ENCODE assay signal across 8 cellular contexts in the genomic region with DNA sequence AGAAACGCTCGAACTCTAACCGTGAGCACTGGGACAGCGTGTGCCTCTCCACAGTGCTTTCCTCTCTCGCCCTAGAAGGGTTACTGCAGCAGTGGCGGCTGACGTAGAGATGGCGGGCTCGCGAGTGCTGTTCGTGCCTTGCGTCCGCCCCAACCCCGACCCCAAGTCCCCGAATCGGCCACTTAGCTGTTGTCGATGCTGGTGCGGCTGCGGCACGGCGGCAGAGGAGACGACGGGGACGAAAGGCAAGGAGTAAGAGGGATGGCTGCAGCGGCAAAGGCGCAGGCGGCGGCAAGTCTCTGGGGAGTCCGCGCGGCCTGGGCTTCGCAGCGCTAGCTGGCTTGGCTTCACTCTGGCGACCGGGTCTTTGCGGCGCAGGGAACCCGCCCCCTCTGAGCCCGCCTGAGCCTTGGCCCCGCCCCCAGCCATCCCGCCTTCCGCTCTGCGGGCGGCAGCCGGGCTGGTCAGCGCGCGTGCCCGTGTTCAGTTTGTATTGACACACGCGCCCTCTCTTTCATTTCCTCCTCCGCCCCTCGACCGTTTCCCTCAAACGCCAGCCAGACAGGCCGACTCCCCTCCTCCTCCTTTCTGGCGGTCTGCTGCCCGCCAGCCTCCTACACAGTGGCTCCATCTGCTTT.
A peak's percentile ranks its signal among the peaks of the same experiment; 100 is the strongest.
DNase-seq lines count a peak whose midpoint lies in the region; ATAC-seq, FAIRE-seq and TF ChIP-seq lines count a peak whose summit lies in the region.

Gene SPIN4, minus strand, starts transcription at position 354 of the 638 bp plus-strand sequence. CDS start 513 bp downstream, outside the sequence.

- peaks cover 30% of the 10 kb centered on the region for H3K79me2 ChIP-seq in OCI-LY1 (ENCODE audit: insufficient read depth, low read length)

- H3K4me1 ChIP-seq in HUES48 (ENCODE audit: control insufficient read depth, insufficient read depth, low read length) = 0 out of 2 replicates have a peak, but pooled peaks cover 3% of the 10 kb centered on the region
- H3K4me1 ChIP-seq in OCI-LY1 (ENCODE audit: insufficient read depth, low read length, severe bottlenecking) = peaks cover 27% of the 10 kb centered on the region
- H3K4me1 ChIP-seq in mucosa of rectum (ENCODE audit: control insufficient read depth in 2 of 2, insufficient read depth in 2 of 2, low read length in 2 of 2) = peaks cover 0 to 4% of the 10 kb centered on the region in 2 donors

- H4K20me1 ChIP-seq in OCI-LY1 (ENCODE audit: insufficient read depth, low read length) = no peaks in the 10 kb centered on the region

- H3K27ac ChIP-seq in HUES48 (ENCODE audit: low read depth, low read length) = peak within 1 kb of the TSS; percentile 91
- peak within 1 kb of the TSS; percentile 88 for H3K27ac ChIP-seq in OCI-LY1 (ENCODE audit: low read depth, low read length, poor library complexity, severe bottlenecking)
- peak within 1 kb of the TSS; percentile 78 to 82 for H3K27ac ChIP-seq in mucosa of rectum (ENCODE audit: low read depth in 2 of 2, low read length in 2 of 2)

- H3K4me3 ChIP-seq in HUES48 (ENCODE audit: low read depth, low read length) = peak within 1 kb of the TSS; percentile 83
- peak within 1 kb of the TSS; percentile 78 for H3K4me3 ChIP-seq in OCI-LY1 (ENCODE audit: low read depth, low read length, poor library complexity, severe bottlenecking)
- H3K4me3 ChIP-seq in mucosa of rectum (ENCODE audit: low read length in 2 of 2) = peak within 1 kb of the TSS; percentile 80 to 87

- H3F3A ChIP-seq in OCI-LY1 (ENCODE audit: insufficient read depth, low read length) = no peaks in the 10 kb centered on the region

- FAIRE-seq in D721Med (lab: Jason Lieb, UNC) = no peak

- H3K27me3 ChIP-seq in HUES48 (ENCODE audit: control insufficient read depth, insufficient read depth, low read length) = no peaks in the 10 kb centered on the region
- no peaks in the 10 kb centered on the region for H3K27me3 ChIP-seq in OCI-LY1 (ENCODE audit: insufficient read depth, low read length)
- no peaks in the 10 kb centered on the region for H3K27me3 ChIP-seq in mucosa of rectum (ENCODE audit: control insufficient read depth in 2 of 2, insufficient read depth in 2 of 2, low read length in 2 of 2)

- TF ChIP-seq CTCF in D721Med (IDR thresholded peaks at IDR 0.05; ENCODE audit: insufficient read depth, missing control alignments) (no peak), OCI-LY1 (IDR thresholded peaks at IDR 0.05; ENCODE audit: low read length) (no peak)

- no peaks in the 10 kb centered on the region for H3K36me3 ChIP-seq in HUES48 (ENCODE audit: control insufficient read depth, insufficient read depth, low read length)
- no peaks in the 10 kb centered on the region for H3K36me3 ChIP-seq in OCI-LY1 (ENCODE audit: insufficient read depth, low read length)
- H3K36me3 ChIP-seq in mucosa of rectum (ENCODE audit: control insufficient read depth in 2 of 2, insufficient read depth in 2 of 2, low read length in 2 of 2) = no peaks in the 10 kb centered on the region

- H3K9me3 ChIP-seq in HUES48 (ENCODE audit: control insufficient read depth, insufficient read depth, low read length) (peaks cover 36% of the 10 kb centered on the region), OCI-LY1 (ENCODE audit: low read length) (no peaks in the 10 kb centered on the region), mucosa of rectum (ENCODE audit: control insufficient read depth in 2 of 2, low read length in 2 of 2) (no peaks in the 10 kb centered on the region)

- H3K9ac ChIP-seq in HUES48 (ENCODE audit: low read depth, low read length) (peak within 1 kb of the TSS; percentile 61), OCI-LY1 (ENCODE audit: low read length) (peak within 1 kb of the TSS; percentile 95), mucosa of rectum (ENCODE audit: low read depth in 1 of 2, low read length in 2 of 2) (peak within 1 kb of the TSS; percentile 61 to 71)

- H3K4me2 ChIP-seq in OCI-LY1 (ENCODE audit: low read length) = peak within 1 kb of the TSS; percentile 76

- peak; percentile 94 for ATAC-seq in GM21423 (IDR thresholded peaks at IDR 0.05; ENCODE audit: unreplicated experiment)

- peak within 1 kb of the TSS; percentile 55; the same call in 1 of the 2 replicates for H2AFZ ChIP-seq in OCI-LY1 (ENCODE audit: low read length)

- DNase-seq in D721Med (ENCODE audit: insufficient read length, low spot score) (peak; percentile 21), activated T-cell treated with anti-CD3 and anti-CD28 coated beads for 48 hours (ENCODE audit: low read depth) (peak; percentile 63), erythroblast (lab: John Stamatoyannopoulos, UW) (peak; percentile 91 to 93)
- peak; percentile 78 for DNase-seq in stimulated activated CD8-positive, alpha-beta memory T cell treated with anti-CD3 and anti-CD28 coated beads, Interleukin-4, amount 100 ng/mL, for 48 hours

- no peaks in the 10 kb centered on the region for H3K9me2 ChIP-seq in OCI-LY1 (ENCODE audit: low read depth, low read length)

- peak; percentile 69 for TF ChIP-seq POLR2A in erythroblast (IDR thresholded peaks at IDR 0.05; ENCODE audit: low read length)

Comparison
In these comparisons a context has a peak if more than half of its experiments do, and no peak if none do; other contexts are left out.
1. Peak in every context shown above with its lines: DNase-seq, ATAC-seq, H3K4me3 ChIP-seq and H3K27ac ChIP-seq.
2. DNase-seq: peak in every context shown above with its lines; median percentile 92 in erythroblast; 78 in stimulated activated CD8-positive, alpha-beta memory T cell treated with anti-CD3 and anti-CD28 coated beads, Interleukin-4, amount 100 ng/mL, for 48 hours; 63 in activated T-cell treated with anti-CD3 and anti-CD28 coated beads for 48 hours; 21 in D721Med.